In genomic region chr22:22865311-22866072, GRCh38 we compare ENCODE assay signal across 8 cellular contexts. TPM values are rescaled to one million over a fixed set of nuclear protein-coding genes. Genes with fewer than 3 reads are reported as not detected.
DNase-seq lines count a peak whose midpoint lies in the region; ATAC-seq lines count a peak whose summit lies in the region.

No MANE protein-coding gene starts in this region.

- DNase-seq in CD4-positive, alpha-beta memory T cell: peak; percentile 53 to 71 (median 59)
- DNase-seq in activated naive CD4-positive, alpha-beta T cell treated with anti-CD3 and anti-CD28 coated beads, Interleukin-2, amount 50 U/mL, for 72 hours (ENCODE audit: low spot score in 2 of 2): peak in 1 of 2 donors; percentile 48
- DNase-seq in activated CD8-positive, alpha-beta memory T cell treated with anti-CD3 and anti-CD28 coated beads, Interleukin-2, amount 50 U/mL, for 48 hours: no peak
- no peak for DNase-seq in mesendoderm

- H2BK5ac ChIP-seq in mesendoderm (ENCODE audit: low read length): no peak overlapping the region

- H3K18ac ChIP-seq in mesendoderm (ENCODE audit: low read length): no peak overlapping the region

- no peaks in the 10 kb centered on the region for H3K79me1 ChIP-seq in mesendoderm (ENCODE audit: low read length)

- H3K36me3 ChIP-seq in CD4-positive, alpha-beta memory T cell (ENCODE audit: insufficient read depth, low read length): no peaks in the 10 kb centered on the region
- H3K36me3 ChIP-seq in mesendoderm (ENCODE audit: control insufficient read depth, insufficient read depth, low read length): no peaks in the 10 kb centered on the region

- H3K79me2 ChIP-seq in mesendoderm (ENCODE audit: control insufficient read depth, insufficient read depth, low read length): no peaks in the 10 kb centered on the region

- CTCF ChIA-PET in CD4-positive, alpha-beta memory T cell (lab: Charles Lee; ENCODE audit: partially characterized antibody): interaction anchor here (0.7 to 6.4 kb wide), 8 partner anchors 8 to 113 kb away, joined by 4 to 48 read pairs (median 8); no protein-coding TSS in a partner anchor

- no peaks in the 10 kb centered on the region for H3K27me3 Mint-ChIP-seq in CD4-positive, alpha-beta memory T cell

- H4K8ac ChIP-seq in mesendoderm (ENCODE audit: low read depth, low read length): no peak overlapping the region

- peak overlapping the region in 7 of 8 donors; percentile 33 to 67 (median 51) for H3K4me3 Mint-ChIP-seq in CD4-positive, alpha-beta memory T cell

- peak overlapping the region; percentile 50 to 95 (median 83) for H3K27ac Mint-ChIP-seq in CD4-positive, alpha-beta memory T cell
- peak overlapping the region in 1 of 2 donors; percentile 40 for H3K27ac Mint-ChIP-seq in activated naive CD4-positive, alpha-beta T cell treated with anti-CD3 and anti-CD28 coated beads, Interleukin-2, amount 50 U/mL, for 72 hours

- POLR2A ChIA-PET in CD4-positive, alpha-beta memory T cell (lab: Charles Lee; ENCODE audit: partially characterized antibody): interaction anchor here (0.6 to 3.8 kb wide), 12 partner anchors 8 to 112 kb away, joined by 3 to 36 read pairs (median 7); no protein-coding TSS in a partner anchor

- H3K9me3 ChIP-seq in CD4-positive, alpha-beta memory T cell (ENCODE audit: control insufficient read depth in 1 of 2, low read length in 2 of 2): no peaks in the 10 kb centered on the region

- H3K9me3 Mint-ChIP-seq in CD4-positive, alpha-beta memory T cell: no peaks in the 10 kb centered on the region
- no peaks in the 10 kb centered on the region for H3K9me3 Mint-ChIP-seq in activated naive CD4-positive, alpha-beta T cell treated with anti-CD3 and anti-CD28 coated beads, Interleukin-2, amount 50 U/mL, for 72 hours

- H2BK120ac ChIP-seq in mesendoderm (ENCODE audit: low read depth, low read length): no peak overlapping the region

- no peak overlapping the region for H2BK15ac ChIP-seq in mesendoderm (replicated peaks; ENCODE audit: low read depth)

- peaks cover 35% of the 10 kb centered on the region for H3K4me1 ChIP-seq in CD4-positive, alpha-beta memory T cell (ENCODE audit: insufficient read depth, low read length)
- no peaks in the 10 kb centered on the region for H3K4me1 ChIP-seq in mesendoderm (ENCODE audit: control insufficient read depth, low read depth, low read length)

- H3K27me3 ChIP-seq in CD4-positive, alpha-beta memory T cell (ENCODE audit: insufficient read depth, low read length): no peaks in the 10 kb centered on the region
- no peaks in the 10 kb centered on the region for H3K27me3 ChIP-seq in mesendoderm (ENCODE audit: insufficient read depth, low read length, poor library complexity)

- no CpG with 5 or more reads among the region's 5 CpGs for WGBS in mesendoderm (ENCODE audit: extremely low coverage, insufficient coverage, low lambda C conversion rate)

- H3K4me2 ChIP-seq in mesendoderm (ENCODE audit: low read length): no peak overlapping the region

- H3K56ac ChIP-seq in mesendoderm (ENCODE audit: low read length): no peak overlapping the region

- H3K4me1 Mint-ChIP-seq in CD4-positive, alpha-beta memory T cell: peaks cover 35 to 55% (median 41%) of the 10 kb centered on the region in 4 donors

- intact Hi-C loops in CD4-positive, alpha-beta memory T cell (cut with micrococcal nuclease): no loop called here

- H3K4me3 ChIP-seq in CD4-positive, alpha-beta memory T cell (ENCODE audit: low read length in 2 of 2): no peak overlapping the region
- H3K4me3 ChIP-seq in mesendoderm (ENCODE audit: low read length): no peak overlapping the region

- H2AK5ac ChIP-seq in mesendoderm (ENCODE audit: low read length): no peak overlapping the region

- no peak overlapping the region for H3K23ac ChIP-seq in mesendoderm (ENCODE audit: low read length)

- ATAC-seq in GM19372 (IDR thresholded peaks at IDR 0.05; ENCODE audit: low read depth, unreplicated experiment) (peak; percentile 86), HG03457 (IDR thresholded peaks at IDR 0.05; ENCODE audit: unreplicated experiment) (peak; percentile 55), GM21381 (IDR thresholded peaks at IDR 0.05; ENCODE audit: unreplicated experiment) (no peak), GM18873 (IDR thresholded peaks at IDR 0.05; ENCODE audit: low FRiP score, unreplicated experiment) (no peak)
- ATAC-seq in activated naive CD4-positive, alpha-beta T cell treated with anti-CD3 and anti-CD28 coated beads, Interleukin-2, amount 50 U/mL, for 72 hours: peak; percentile 71 to 90

- H3K4ac ChIP-seq in mesendoderm (ENCODE audit: low read depth, low read length): no peak overlapping the region

- no peak overlapping the region for H3K9ac ChIP-seq in mesendoderm (ENCODE audit: low read length)

- H3K27ac ChIP-seq in CD4-positive, alpha-beta memory T cell (ENCODE audit: low read depth, low read length): no peak overlapping the region
- no peak overlapping the region for H3K27ac ChIP-seq in mesendoderm (ENCODE audit: low read depth, low read length)

- no peak overlapping the region for H4K5ac ChIP-seq in mesendoderm (ENCODE audit: low read length)

- no peaks in the 10 kb centered on the region for H3K36me3 Mint-ChIP-seq in CD4-positive, alpha-beta memory T cell
- H3K36me3 Mint-ChIP-seq in activated naive CD4-positive, alpha-beta T cell treated with anti-CD3 and anti-CD28 coated beads, Interleukin-2, amount 50 U/mL, for 72 hours: no peaks in the 10 kb centered on the region

RNA-seq across cellular contexts. Expression of gene IGLL5, which starts 22.1 kb away (rescaled TPM):
- not detected for total RNA-seq in CD4-positive, alpha-beta memory T cell
- 1 to 10 TPM in 1 of 2 donors, under 1 TPM in 1; 0.26 to 3.6 TPM for polyA plus RNA-seq in CD4-positive, alpha-beta memory T cell
- not detected for total RNA-seq in activated naive CD4-positive, alpha-beta T cell treated with anti-CD3 and anti-CD28 coated beads, Interleukin-2, amount 50 U/mL, for 72 hours
- polyA plus RNA-seq in mesendoderm (2013, experiment 1 of 2): not detected
- 0.04 TPM for polyA plus RNA-seq in mesendoderm (2013, experiment 2 of 2)

Comparison
In these comparisons a context has a peak if more than half of its experiments do, and no peak if none do; other contexts are left out.
1. DNase-seq: peak in CD4-positive, alpha-beta memory T cell (5 of 5); none in activated CD8-positive, alpha-beta memory T cell treated with anti-CD3 and anti-CD28 coated beads, Interleukin-2, amount 50 U/mL, for 48 hours (single experiment) and mesendoderm (single experiment).
2. ATAC-seq: peak in GM19372 (single experiment), HG03457 (single experiment) and activated naive CD4-positive, alpha-beta T cell treated with anti-CD3 and anti-CD28 coated beads, Interleukin-2, amount 50 U/mL, for 72 hours (2 of 2); none in GM21381 (single experiment) and GM18873 (single experiment).